9 cellular contexts compared by ENCODE assay signal in genomic region chr2:26172189-26172865, GRCh38. TPM values are rescaled to one million over a fixed set of nuclear protein-coding genes. Genes with fewer than 3 reads are reported as not detected.
DNase-seq lines count a peak whose midpoint lies in the region; ATAC-seq and TF ChIP-seq lines count a peak whose summit lies in the region.
"Had no signal": no experiment of that assay in that cellular context is flagged by ENCODE, and none has a peak within 500 bp of the region (broad histone marks: within the 10 kb centered on the region; RNA-seq: fewer than 3 reads in every experiment).

No MANE protein-coding gene starts in this region.

- peaks cover 3 to 16% of the 10 kb centered on the region in 2 donors for H3K4me1 ChIP-seq in right atrium auricular region

- H3K9me3 Mint-ChIP-seq in T-cell = no peaks in the 10 kb centered on the region
- H3K9me3 Mint-ChIP-seq in stimulated activated naive B cell treated with anti-CD40 and anti-IgM and Interleukin-4, amounts not matched to agents 10 μg/mL and 1 μg/mL and 100 μg/mL, for 72 hours = peaks cover 0 to 1% of the 10 kb centered on the region in 2 donors

- peaks cover 11 to 16% (median 14%) of the 10 kb centered on the region in 3 donors for H3K4me1 Mint-ChIP-seq in T-cell
- H3K4me1 Mint-ChIP-seq in stimulated activated naive B cell treated with anti-CD40 and anti-IgM and Interleukin-4, amounts not matched to agents 10 μg/mL and 1 μg/mL and 100 μg/mL, for 72 hours = peaks cover 15 to 18% of the 10 kb centered on the region in 2 donors

- no peaks in the 10 kb centered on the region for H3K36me3 ChIP-seq in right atrium auricular region

- CTCF ChIA-PET in T-cell (lab: Charles Lee) = interaction anchor here in 1 of 2 donors (0.6 kb wide), 1 partner anchor 1288 kb away, joined by 7 read pairs; no protein-coding TSS in a partner anchor

- TF ChIP-seq CTCF in right atrium auricular region (IDR thresholded peaks at IDR 0.05) = no peak

- H3K9me3 ChIP-seq in right atrium auricular region = no peaks in the 10 kb centered on the region

- peak overlapping the region; percentile 32 to 58 for H3K4me3 ChIP-seq in right atrium auricular region

- no peaks in the 10 kb centered on the region for H3K36me3 Mint-ChIP-seq in T-cell
- peaks cover 6% of the 10 kb centered on the region in 2 donors for H3K36me3 Mint-ChIP-seq in stimulated activated naive B cell treated with anti-CD40 and anti-IgM and Interleukin-4, amounts not matched to agents 10 μg/mL and 1 μg/mL and 100 μg/mL, for 72 hours

- H3K4me3 Mint-ChIP-seq in T-cell = peak overlapping the region; percentile 75 to 88 (median 81)
- H3K4me3 Mint-ChIP-seq in stimulated activated naive B cell treated with anti-CD40 and anti-IgM and Interleukin-4, amounts not matched to agents 10 μg/mL and 1 μg/mL and 100 μg/mL, for 72 hours = peak overlapping the region; percentile 85 to 88

- H3K27ac Mint-ChIP-seq in T-cell = no peak overlapping the region
- peak overlapping the region; percentile 56 for H3K27ac Mint-ChIP-seq in stimulated activated naive B cell treated with anti-CD40 and anti-IgM and Interleukin-4, amounts not matched to agents 10 μg/mL and 1 μg/mL and 100 μg/mL, for 72 hours

- peaks cover 34 to 44% of the 10 kb centered on the region in 2 donors for H3K27me3 Mint-ChIP-seq in T-cell
- H3K27me3 Mint-ChIP-seq in stimulated activated naive B cell treated with anti-CD40 and anti-IgM and Interleukin-4, amounts not matched to agents 10 μg/mL and 1 μg/mL and 100 μg/mL, for 72 hours = peaks cover 47 to 48% of the 10 kb centered on the region in 2 donors

- ATAC-seq in T-cell (replicated peaks in 1 of 4) (peak in 3 of 4 experiments; percentile 19 to 24 (median 20)), HG03159 (IDR thresholded peaks at IDR 0.05; ENCODE audit: unreplicated experiment) (no peak), GM18909 (IDR thresholded peaks at IDR 0.05; ENCODE audit: poor library complexity, unreplicated experiment) (no peak)
- ATAC-seq in stimulated activated naive B cell treated with anti-CD40 and anti-IgM and Interleukin-4, amounts not matched to agents 10 μg/mL and 1 μg/mL and 100 μg/mL, for 72 hours (replicated peaks) = no peak

- POLR2A ChIA-PET in T-cell (lab: Charles Lee) = interaction anchor here in 1 of 2 donors (0.5 kb wide), 1 partner anchor 35 kb away, joined by 9 read pairs; no protein-coding TSS in a partner anchor

- peak; percentile 47 for DNase-seq in NCI-H748 (lab: John Stamatoyannopoulos, UW; ENCODE audit: unreplicated experiment)
- DNase-seq in NCI-H748 treated with DMSO at 0.1 percent for 48 hours (lab: John Stamatoyannopoulos, UW) = no peak
- DNase-seq in T-cell = no peak
- DNase-seq in right atrium auricular region (ENCODE audit: low spot score) = no peak
- DNase-seq in stimulated activated naive B cell treated with anti-CD40 and anti-IgM and Interleukin-4, amounts not matched to agents 10 μg/mL and 1 μg/mL and 100 μg/mL, for 72 hours = no peak
- no peak for DNase-seq in HuH-7 (ENCODE audit: low spot score)
- DNase-seq: NCI-H1092 had no signal

- H3K27ac ChIP-seq in right atrium auricular region = no peak overlapping the region

- H3K27me3 ChIP-seq in right atrium auricular region = peaks cover 3 to 15% of the 10 kb centered on the region in 2 donors

RNA-seq across cellular contexts. Expression of gene GAREM2, which starts 0.6 kb away (rescaled TPM):
- total RNA-seq in T-cell (1 to 10 TPM; 2.9 to 9.1 (median 5.2) TPM), right atrium auricular region (10 to 100 TPM in 1 of 2 donors, 1 to 10 TPM in 1; 3.0 to 48.4 TPM)

Comparison
In these comparisons a context has a peak if more than half of its experiments do, and no peak if none do; other contexts are left out.
1. ATAC-seq: peak in T-cell (3 of 4); none in stimulated activated naive B cell treated with anti-CD40 and anti-IgM and Interleukin-4, amounts not matched to agents 10 μg/mL and 1 μg/mL and 100 μg/mL, for 72 hours (0 of 2), HG03159 (single experiment) and GM18909 (single experiment).